ENCODE assay signal across 16 cellular contexts in genomic region chr4:105808030-105808429, GRCh38.
A peak's percentile ranks its signal among the peaks of the same experiment; 100 is the strongest.
DNase-seq lines count a peak whose midpoint lies in the region; ATAC-seq and TF ChIP-seq lines count a peak whose summit lies in the region.
"Had no signal": no experiment of that assay in that cellular context is flagged by ENCODE, and none has a peak within 500 bp of the region (broad histone marks: within the 10 kb centered on the region; RNA-seq: fewer than 3 reads in every experiment).

No MANE protein-coding gene starts in this region.

- TF ChIP-seq POLR2A in vagina (IDR thresholded peaks at IDR 0.05), result no peak

- H3K27me3 ChIP-seq in SJCRH30, result no peaks in the 10 kb centered on the region
- no peaks in the 10 kb centered on the region for H3K27me3 ChIP-seq in muscle layer of duodenum (ENCODE audit: low read depth, low read length)
- H3K27me3 ChIP-seq in vagina, result no peaks in the 10 kb centered on the region
- H3K27me3 ChIP-seq: cardiac muscle cell had no signal

- intact Hi-C loops in vagina (cut with DNase I), result no loop called here
- intact Hi-C loops in posterior vena cava (cut with DNase I), result no loop called here
- intact Hi-C loops in sciatic nerve (cut with DNase I), result no loop called here

- H3K4me1 ChIP-seq in SJCRH30, result peaks cover 10% of the 10 kb centered on the region
- H3K4me1 ChIP-seq in muscle layer of duodenum (ENCODE audit: control insufficient read depth in 1 of 2, insufficient read depth in 2 of 2, low read length in 2 of 2), result peaks cover 0 to 5% of the 10 kb centered on the region in 2 donors
- peaks cover 3% of the 10 kb centered on the region for H3K4me1 ChIP-seq in vagina

- H3K36me3 ChIP-seq in SJCRH30 (no peaks in the 10 kb centered on the region), muscle layer of duodenum (ENCODE audit: control insufficient read depth in 1 of 2, insufficient read depth in 2 of 2, low read length in 2 of 2) (no peaks in the 10 kb centered on the region), vagina (no peaks in the 10 kb centered on the region)
- H3K36me3 ChIP-seq: cardiac muscle cell had no signal

- DNase-seq in SJCRH30 (no peak), coronary artery (ENCODE audit: low spot score) (no peak), vagina (ENCODE audit: extremely low spot score in 2 of 2) (no peak), posterior vena cava (ENCODE audit: low spot score) (no peak), medulla oblongata (ENCODE audit: extremely low spot score) (no peak), sciatic nerve (ENCODE audit: low spot score) (no peak)
- DNase-seq: activated CD4-positive, alpha-beta T cell treated with anti-CD3 and anti-CD28 coated beads, Interleukin-2, amount 50 U/mL, for 48 hours; activated T-cell treated with anti-CD3 and anti-CD28 coated beads, Interleukin-2, amount 50 U/mL, for 4 hours; effector memory CD4-positive, alpha-beta T cell; MV-4-11; naive B cell; NCI-H2029; retina; stimulated activated CD4-positive, alpha-beta T cell treated with anti-CD3 and anti-CD28 coated beads, Interleukin-2, amount 100 ng/mL, for 24 hours had no signal

- H3K4me3 ChIP-seq in SJCRH30 (peak overlapping the region; percentile 46), coronary artery (peak overlapping the region; percentile 54), muscle layer of duodenum (ENCODE audit: low read depth in 1 of 2, low read length in 2 of 2) (peak overlapping the region; percentile 42 to 51), vagina (peak overlapping the region; percentile 23 to 30)
- H3K4me3 ChIP-seq: cardiac muscle cell had no signal

- peak overlapping the region; percentile 37 for H3K27ac ChIP-seq in SJCRH30
- peak overlapping the region; percentile 16 to 48 for H3K27ac ChIP-seq in coronary artery
- H3K27ac ChIP-seq in muscle layer of duodenum (ENCODE audit: low read length), result peak overlapping the region; percentile 16
- H3K27ac ChIP-seq in vagina, result no peak overlapping the region
- H3K27ac ChIP-seq: cardiac muscle cell had no signal

- no peak for ATAC-seq in sciatic nerve
- ATAC-seq: activated T-cell treated with anti-CD3 and anti-CD28 coated beads, Interleukin-2, amount 50 U/mL, for 4 hours had no signal

- TF ChIP-seq CTCF in coronary artery (IDR thresholded peaks at IDR 0.05) (no peak), vagina (IDR thresholded peaks at IDR 0.05) (no peak)

- H3K9me3 ChIP-seq in SJCRH30 (replicated peaks), result no peaks in the 10 kb centered on the region
- H3K9me3 ChIP-seq in muscle layer of duodenum (ENCODE audit: control insufficient read depth in 1 of 2, low read length in 2 of 2), result no peaks in the 10 kb centered on the region
- H3K9me3 ChIP-seq in vagina, result no peaks in the 10 kb centered on the region
